ENCODE assay signal across 17 cellular contexts in genomic region chr10:12908773-12909172, GRCh38.
DNase-seq lines count a peak whose midpoint lies in the region; ATAC-seq and TF ChIP-seq lines count a peak whose summit lies in the region.
"Had no signal": no experiment of that assay in that cellular context is flagged by ENCODE, and none has a peak within 500 bp of the region (broad histone marks: within the 10 kb centered on the region; RNA-seq: fewer than 3 reads in every experiment).

No MANE protein-coding gene starts in this region.

- peak overlapping the region; percentile 17 for H2BK15ac ChIP-seq in mesenchymal stem cell (ENCODE audit: low read depth, poor library complexity, severe bottlenecking)

- no peak overlapping the region for H3K9ac ChIP-seq in mesenchymal stem cell (ENCODE audit: low read length)
- H3K9ac ChIP-seq: BLaER1 had no signal

- no peak overlapping the region for H2AFZ ChIP-seq in mesenchymal stem cell (ENCODE audit: low read depth, low read length)

- H3K23ac ChIP-seq in mesenchymal stem cell (ENCODE audit: low read length in 2 of 2), result no peak overlapping the region

- H3K4me1 ChIP-seq in mesenchymal stem cell (ENCODE audit: control insufficient read depth, insufficient read depth, low read depth, low read length), result peaks cover 2% of the 10 kb centered on the region
- H3K4me1 ChIP-seq in tibial artery, result peaks cover 4 to 69% (median 30%) of the 10 kb centered on the region in 4 donors
- H3K4me1 ChIP-seq: BLaER1, Caco-2, HAP-1 had no signal

- ATAC-seq in HG03571 (IDR thresholded peaks at IDR 0.05; ENCODE audit: unreplicated experiment) (no peak), HG03280 (IDR thresholded peaks at IDR 0.05; ENCODE audit: unreplicated experiment) (no peak)
- ATAC-seq: CD8-positive, alpha-beta T cell had no signal

- H3K4me2 ChIP-seq in mesenchymal stem cell (ENCODE audit: low read length, poor library complexity, severe bottlenecking), result no peak overlapping the region
- H3K4me2 ChIP-seq: BLaER1 had no signal

- no peak overlapping the region for H4K8ac ChIP-seq in mesenchymal stem cell (ENCODE audit: low read length)

- TF ChIP-seq CTCF in tibial artery (IDR thresholded peaks at IDR 0.05), result no peak

- H2BK12ac ChIP-seq in mesenchymal stem cell (ENCODE audit: low read length in 2 of 2), result peak overlapping the region in 1 of 2 experiments; percentile 23

- WGBS in mesenchymal stem cell, result 97% methylated on average over 4 of the region's 4 CpGs

- no peaks in the 10 kb centered on the region for H3K79me1 ChIP-seq in mesenchymal stem cell (replicated peaks; ENCODE audit: low read length, poor library complexity, severe bottlenecking)

- H2BK5ac ChIP-seq in mesenchymal stem cell (ENCODE audit: low read depth, low read length, poor library complexity, severe bottlenecking), result no peak overlapping the region

- no peak overlapping the region for H3K4ac ChIP-seq in mesenchymal stem cell (ENCODE audit: low read depth in 1 of 2, low read length in 2 of 2)

- H3K18ac ChIP-seq in mesenchymal stem cell (ENCODE audit: low read depth in 1 of 2, low read length in 2 of 2), result no peak overlapping the region

- peak; percentile 22 for DNase-seq in activated CD8-positive, alpha-beta memory T cell treated with anti-CD3 and anti-CD28 coated beads, Interleukin-2, amount 50 U/mL, for 48 hours
- DNase-seq in activated CD8-positive, alpha-beta memory T cell treated with anti-CD3 and anti-CD28 coated beads, Interleukin-2, amount 50 U/mL, for 4 hours, result no peak
- DNase-seq in mesenchymal stem cell, result no peak
- no peak for DNase-seq in tibial artery
- no peak for DNase-seq in HPDE6-E6E7 (ENCODE audit: extremely low spot score)
- DNase-seq: Caco-2; CD4-positive, CD25-positive, alpha-beta regulatory T cell; CD8-positive, alpha-beta T cell; DMS153; DND-41; GOT3 had no signal

- H3K14ac ChIP-seq in mesenchymal stem cell (ENCODE audit: low read length in 2 of 2), result no peak overlapping the region

- intact Hi-C loops in tibial artery (cut with DNase I; ENCODE audit: low total_unique reads), result no loop called here

- H3K4me3 ChIP-seq in mesenchymal stem cell (ENCODE audit: insufficient read depth in 1 of 2, low read depth in 1 of 2, low read length in 2 of 2), result no peak overlapping the region
- H3K4me3 ChIP-seq in tibial artery, result no peak overlapping the region
- H3K4me3 ChIP-seq: BLaER1, HAP-1 had no signal

- H2BK120ac ChIP-seq in mesenchymal stem cell (ENCODE audit: low read depth, low read length), result no peak overlapping the region

- no peaks in the 10 kb centered on the region for H3K9me3 ChIP-seq in mesenchymal stem cell (ENCODE audit: control insufficient read depth, low read length)
- no peaks in the 10 kb centered on the region for H3K9me3 ChIP-seq in tibial artery
- H3K9me3 ChIP-seq: BLaER1, HAP-1 had no signal

- no peak overlapping the region for H3K27ac ChIP-seq in mesenchymal stem cell (ENCODE audit: low read length, poor library complexity, severe bottlenecking)
- H3K27ac ChIP-seq in tibial artery, result peak overlapping the region; percentile 60 to 66
- H3K27ac ChIP-seq: 22Rv1, BLaER1, C4-2B had no signal

- H2AK5ac ChIP-seq in mesenchymal stem cell (ENCODE audit: low read length, severe bottlenecking), result no peak overlapping the region

- H3K36me3 ChIP-seq in mesenchymal stem cell (ENCODE audit: control insufficient read depth in 1 of 2, insufficient read depth in 2 of 2, low read depth in 1 of 2, low read length in 2 of 2) (no peaks in the 10 kb centered on the region), tibial artery (no peaks in the 10 kb centered on the region)
- H3K36me3 ChIP-seq: BLaER1, HAP-1 had no signal

- peaks cover 9 to 26% of the 10 kb centered on the region in 2 experiments for H3K27me3 ChIP-seq in mesenchymal stem cell (ENCODE audit: control insufficient read depth in 1 of 2, insufficient read depth in 1 of 2, low read length in 2 of 2)
- H3K27me3 ChIP-seq in tibial artery, result no peaks in the 10 kb centered on the region
- H3K27me3 ChIP-seq: BLaER1 had no signal

- no peak overlapping the region for H4K91ac ChIP-seq in mesenchymal stem cell (ENCODE audit: low read length)
